ENCODE assay signal across 1 cellular context in genomic region chr9:113219972-113220371, GRCh38.
TF ChIP-seq lines count a peak whose summit lies in the region.

No MANE protein-coding gene starts in this region.

TF ChIP-seq in K562, 482 proteins besides CTCF, POLR2A, EP300 and RAD21:
- TF ChIP-seq SETDB1 (IDR thresholded peaks at IDR 0.05; ENCODE audit: low read length) (no peak), GABPB1 (CRISPR knock-in tag; IDR thresholded peaks at IDR 0.05) (no peak), ZNF655 (CRISPR knock-in tag; IDR thresholded peaks at IDR 0.05) (no peak), ZBTB34 (CRISPR knock-in tag; IDR thresholded peaks at IDR 0.05) (no peak), IRF2 (CRISPR knock-in tag; IDR thresholded peaks at IDR 0.05) (no peak), C11orf30 (IDR thresholded peaks at IDR 0.05; ENCODE audit: low read depth) (no peak), ILK (tag; IDR thresholded peaks at IDR 0.05; ENCODE audit: borderline replicate concordance, low read depth) (no peak), CBX2 (IDR thresholded peaks at IDR 0.05; ENCODE audit: insufficient read depth, low read length, poor library complexity, severe bottlenecking) (no peak), NFIC (IDR thresholded peaks at IDR 0.05) (no peak), ILF3 (IDR thresholded peaks at IDR 0.05; ENCODE audit: borderline replicate concordance) (no peak)
